ENCODE assay signal across 18 cellular contexts in genomic region chr7:77823787-77824186, GRCh38. TPM values are rescaled to one million over a fixed set of nuclear protein-coding genes. Genes with fewer than 3 reads are reported as not detected.
DNase-seq lines count a peak whose midpoint lies in the region; ATAC-seq and TF ChIP-seq lines count a peak whose summit lies in the region.
"Had no signal": no experiment of that assay in that cellular context is flagged by ENCODE, and none has a peak within 500 bp of the region (broad histone marks: within the 10 kb centered on the region; RNA-seq: fewer than 3 reads in every experiment).

No MANE protein-coding gene starts in this region.

- TF ChIP-seq CTCF in OCI-LY3 (IDR thresholded peaks at IDR 0.05; ENCODE audit: low read depth, low read length), result no peak
- no peak for TF ChIP-seq CTCF in natural killer cell (IDR thresholded peaks at IDR 0.05)

- peaks cover 60 to 84% (median 68%) of the 10 kb centered on the region in 11 experiments for H3K9me3 ChIP-seq in BLaER1 treated with 17β-estradiol and CSF1 and Interleukin-3, amounts not matched to agents 10 nM and 100 nM (replicated peaks in 1 of 11)
- H3K9me3 ChIP-seq in OCI-LY3 (ENCODE audit: insufficient read depth, low read length), result peaks cover 38% of the 10 kb centered on the region

- H3K79me2 ChIP-seq in OCI-LY3 (ENCODE audit: low read length), result peaks cover 70% of the 10 kb centered on the region

- no peak overlapping the region for H3K27ac Mint-ChIP-seq in natural killer cell

- peak overlapping the region in 8 of 11 experiments; percentile 46 to 72 (median 65); a peak in 14 of 22 replicates for H3K9ac ChIP-seq in BLaER1 treated with 17β-estradiol and CSF1 and Interleukin-3, amounts not matched to agents 10 nM and 100 nM
- no peak overlapping the region for H3K9ac ChIP-seq in OCI-LY3 (ENCODE audit: low read length)

- DNase-seq in NCI-H146 (lab: John Stamatoyannopoulos, UW) (no peak), NCI-H748 (lab: John Stamatoyannopoulos, UW; ENCODE audit: unreplicated experiment) (no peak), natural killer cell (no peak)
- DNase-seq: activated CD4-positive, alpha-beta T cell treated with anti-CD3 and anti-CD28 coated beads for 48 hours; activated T-cell treated with anti-CD3 and anti-CD28 coated beads, Interleukin-2, amount 50 U/mL, for 48 hours; dermis blood vessel endothelial cell; DMS53; left ventricle myocardium superior; naive thymus-derived CD4-positive, alpha-beta T cell; NCI-H1417; NCI-H524 treated with DMSO at 0.1 percent for 48 hours had no signal

- peaks cover 18 to 40% (median 31%) of the 10 kb centered on the region in 11 experiments; a peak in 21 of 22 replicates for H3K36me3 ChIP-seq in BLaER1 treated with 17β-estradiol and CSF1 and Interleukin-3, amounts not matched to agents 10 nM and 100 nM
- H3K36me3 ChIP-seq in OCI-LY3 (replicated peaks; ENCODE audit: low read depth, low read length), result peaks cover 54% of the 10 kb centered on the region

- H3K27me3 ChIP-seq in BLaER1 treated with 17β-estradiol and CSF1 and Interleukin-3, amounts not matched to agents 10 nM and 100 nM, result no peaks in the 10 kb centered on the region
- H3K27me3 ChIP-seq in OCI-LY3 (ENCODE audit: low read depth, low read length), result no peaks in the 10 kb centered on the region
- H3K27me3 ChIP-seq: ascending aorta had no signal

- H3K4me3 Mint-ChIP-seq in natural killer cell, result no peak overlapping the region

- H3K4me2 ChIP-seq in BLaER1 treated with 17β-estradiol and CSF1 and Interleukin-3, amounts not matched to agents 10 nM and 100 nM, result peak overlapping the region; percentile 43 to 88 (median 63); a peak in 19 of 22 replicates
- H3K4me2 ChIP-seq in OCI-LY3 (ENCODE audit: low read length), result peak overlapping the region; percentile 59

- peaks cover 30 to 37% of the 10 kb centered on the region in 2 donors for H3K4me1 Mint-ChIP-seq in natural killer cell

- no peaks in the 10 kb centered on the region for H3K27me3 Mint-ChIP-seq in natural killer cell (ENCODE audit: low read depth in 2 of 2)
- H3K27me3 Mint-ChIP-seq: naive thymus-derived CD4-positive, alpha-beta T cell had no signal

- H3K9me3 Mint-ChIP-seq in natural killer cell, result peaks cover 11 to 18% of the 10 kb centered on the region in 2 donors

- no peaks in the 10 kb centered on the region for H4K20me1 ChIP-seq in BLaER1 treated with 17β-estradiol and CSF1 and Interleukin-3, amounts not matched to agents 10 nM and 100 nM
- H4K20me1 ChIP-seq in OCI-LY3 (ENCODE audit: insufficient read depth, low read length), result 0 out of 2 replicates have a peak, but pooled peaks cover 6% of the 10 kb centered on the region

- H3K4me3 ChIP-seq in BLaER1 treated with 17β-estradiol and CSF1 and Interleukin-3, amounts not matched to agents 10 nM and 100 nM, result peak overlapping the region in 4 of 10 experiments; percentile 24 to 46 (median 38); a peak in 4 of 20 replicates
- H3K4me3 ChIP-seq in OCI-LY3 (ENCODE audit: low read length), result peak overlapping the region; percentile 30
- H3K4me3 ChIP-seq: ascending aorta, K562 had no signal

- peak overlapping the region; percentile 56 to 92 (median 79); a peak in 20 of 22 replicates for H3K27ac ChIP-seq in BLaER1 treated with 17β-estradiol and CSF1 and Interleukin-3, amounts not matched to agents 10 nM and 100 nM
- H3K27ac ChIP-seq in OCI-LY3 (ENCODE audit: low read length), result peak overlapping the region; percentile 61
- H3K27ac ChIP-seq: ascending aorta had no signal

- no peak overlapping the region for H2AFZ ChIP-seq in OCI-LY3 (ENCODE audit: low read depth, low read length)

- ATAC-seq in GM18519 (IDR thresholded peaks at IDR 0.05; ENCODE audit: low FRiP score, unreplicated experiment) (peak; percentile 22), HG02798 (IDR thresholded peaks at IDR 0.05; ENCODE audit: poor library complexity, unreplicated experiment) (peak; percentile 32), HG02840 (IDR thresholded peaks at IDR 0.05; ENCODE audit: low FRiP score, unreplicated experiment) (no peak), natural killer cell (no peak)
- ATAC-seq: K562; left ventricle myocardium superior; naive thymus-derived CD4-positive, alpha-beta T cell had no signal

- H3K4me1 ChIP-seq in BLaER1 treated with 17β-estradiol and CSF1 and Interleukin-3, amounts not matched to agents 10 nM and 100 nM, result peaks cover 15 to 54% (median 24%) of the 10 kb centered on the region in 10 experiments
- peaks cover 34% of the 10 kb centered on the region for H3K4me1 ChIP-seq in OCI-LY3 (ENCODE audit: low read length)

- H3K36me3 Mint-ChIP-seq in natural killer cell, result peaks cover 40% of the 10 kb centered on the region

- intact Hi-C loops in natural killer cell (cut with micrococcal nuclease), result no loop called here

RNA-seq across cellular contexts. Expression of gene PHTF2, which starts 25.2 kb away (rescaled TPM):
- 10 to 100 TPM; 23.1 to 26.9 (median 26.4) TPM for total RNA-seq in natural killer cell

RNA-seq across cellular contexts. Expression of gene TMEM60, which starts 25.6 kb away (rescaled TPM):
- total RNA-seq in natural killer cell, result 1 to 10 TPM; 3.4 to 5.2 (median 3.9) TPM
- total RNA-seq: ascending aorta had no signal

Comparison
In these comparisons a context has a peak if more than half of its experiments do, and no peak if none do; other contexts are left out.
1. ATAC-seq: peak in GM18519 (single experiment) and HG02798 (single experiment); none in HG02840 (single experiment) and natural killer cell (0 of 3).